In genomic region chr9:133167769-133168168, GRCh38 we compare ENCODE assay signal across 23 cellular contexts. TPM values are rescaled to one million over a fixed set of nuclear protein-coding genes. Genes with fewer than 3 reads are reported as not detected.
"Had no signal": no experiment of that assay in that cellular context is flagged by ENCODE, and none has a peak within 500 bp of the region (broad histone marks: within the 10 kb centered on the region; RNA-seq: fewer than 3 reads in every experiment).

No MANE protein-coding gene starts in this region.

- H3K36me3 Mint-ChIP-seq: activated naive CD8-positive, alpha-beta T cell; memory B cell; naive B cell; WTC11 had no signal

- H3K27ac Mint-ChIP-seq: activated naive CD8-positive, alpha-beta T cell; activated T-cell treated with anti-CD3 and anti-CD28 coated beads, Interleukin-2, amount 50 U/mL, for 24 hours; activated T-helper 2 cell treated with anti-CD3 and anti-CD28 coated beads, Interferon-gamma antibody, Interleukin-2, Interleukin-4, amounts not matched to agents 10 μg/mL and 5 μg/mL and 100 μg/mL, durations not matched to agents 14 hours and 24 hours and 36 hours; memory B cell; T-helper 1 cell treated with Interleukin-12 subunit alpha and Interleukin-12 subunit beta and Interleukin-4 antibody, amounts not matched to agents 30 μg/mL and 1 μg/mL, for 36 hours; WTC11 had no signal

- H3K4me3 Mint-ChIP-seq: activated naive CD8-positive, alpha-beta T cell; activated T-cell treated with anti-CD3 and anti-CD28 coated beads, Interleukin-2, amount 50 U/mL, for 24 hours; memory B cell; naive B cell; T-helper 1 cell treated with Interleukin-12 subunit alpha and Interleukin-12 subunit beta and Interleukin-4 antibody, amounts not matched to agents 30 μg/mL and 1 μg/mL, for 36 hours; WTC11 had no signal

- H3K27me3 ChIP-seq: right lobe of liver had no signal

- DNase-seq: activated naive CD4-positive, alpha-beta T cell; activated T-cell treated with anti-CD3 and anti-CD28 coated beads, Interleukin-2, amount 50 U/mL, for 24 hours; central memory CD4-positive, alpha-beta T cell; esophagus squamous epithelium; gastrocnemius medialis; naive B cell; occipital lobe; right lobe of liver; stimulated activated CD4-positive, alpha-beta T cell treated with anti-CD3 and anti-CD28 coated beads, Interleukin-4, amount 100 ng/mL, for 24 hours; stimulated activated naive CD8-positive, alpha-beta T cell treated with anti-CD3 and anti-CD28 coated beads, Interleukin-15, Interleukin-2, amounts not matched to agents 100 U/mL and 50 U/mL, for 24 hours; T1000 had no signal

- ATAC-seq: gastrocnemius medialis; right lobe of liver; stimulated activated naive CD8-positive, alpha-beta T cell treated with anti-CD3 and anti-CD28 coated beads, Interleukin-15, Interleukin-2, amounts not matched to agents 100 U/mL and 50 U/mL, for 24 hours; WTC11 had no signal

- H3K27ac ChIP-seq: coronary artery, esophagus squamous epithelium, gastrocnemius medialis, right lobe of liver had no signal

- H3K27me3 Mint-ChIP-seq: activated T-cell treated with anti-CD3 and anti-CD28 coated beads, Interleukin-2, amount 50 U/mL, for 24 hours had no signal

- H3K9me3 Mint-ChIP-seq: activated T-cell treated with anti-CD3 and anti-CD28 coated beads, Interleukin-2, amount 50 U/mL, for 24 hours; activated T-helper 2 cell treated with anti-CD3 and anti-CD28 coated beads, Interferon-gamma antibody, Interleukin-2, Interleukin-4, amounts not matched to agents 10 μg/mL and 5 μg/mL and 100 μg/mL, durations not matched to agents 14 hours and 24 hours and 36 hours; memory B cell; naive B cell; T-helper 1 cell treated with Interleukin-12 subunit alpha and Interleukin-12 subunit beta and Interleukin-4 antibody, amounts not matched to agents 30 μg/mL and 1 μg/mL, for 36 hours; WTC11 had no signal

- H3K4me3 ChIP-seq: coronary artery, esophagus squamous epithelium, gastrocnemius medialis, right lobe of liver had no signal

- H3K36me3 ChIP-seq: esophagus squamous epithelium, gastrocnemius medialis, right lobe of liver had no signal

- H3K9me3 ChIP-seq: esophagus squamous epithelium, gastrocnemius medialis, right lobe of liver had no signal

RNA-seq across cellular contexts. Expression of gene GBGT1, which starts 4.1 kb away (rescaled TPM):
- polyA plus RNA-seq: neural cell had no signal

RNA-seq across cellular contexts. Expression of gene OBP2B, which starts 41.3 kb away (rescaled TPM):
- total RNA-seq: activated T-helper 2 cell treated with anti-CD3 and anti-CD28 coated beads, Interferon-gamma antibody, Interleukin-2, Interleukin-4, amounts not matched to agents 10 μg/mL and 5 μg/mL and 100 μg/mL, durations not matched to agents 14 hours and 24 hours and 36 hours; astrocyte; esophagus squamous epithelium; gastrocnemius medialis; liver; mucosa of gallbladder; occipital lobe; right lobe of liver; subcutaneous adipose tissue; urinary bladder; WTC11 had no signal
- polyA plus RNA-seq: liver, neural cell, urinary bladder had no signal
